19 cellular contexts compared by ENCODE assay signal in the genomic region with DNA sequence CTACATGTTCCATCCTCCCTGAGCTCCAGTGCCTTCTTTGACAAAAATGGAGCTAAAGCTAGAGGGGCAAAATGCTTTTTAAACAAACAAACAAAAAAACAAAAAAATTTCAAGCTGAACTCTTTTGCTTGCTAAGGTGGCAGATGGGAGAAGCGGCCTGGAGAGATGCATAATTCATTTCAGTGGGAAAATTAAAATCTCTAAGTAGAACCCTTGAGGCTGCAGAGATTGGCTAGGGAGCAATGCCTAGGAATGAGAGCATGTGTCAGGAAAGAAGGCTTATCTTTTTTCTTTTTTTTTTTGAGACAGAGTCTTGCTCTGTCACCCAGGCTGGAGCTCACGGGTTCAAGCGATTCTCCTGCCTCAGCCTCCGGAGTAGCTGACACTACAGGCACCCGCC. TPM values are rescaled to one million over a fixed set of nuclear protein-coding genes. Genes with fewer than 3 reads are reported as not detected.
DNase-seq lines count a peak whose midpoint lies in the region; ATAC-seq, FAIRE-seq and TF ChIP-seq lines count a peak whose summit lies in the region.
"Had no signal": no experiment of that assay in that cellular context is flagged by ENCODE, and none has a peak within 500 bp of the region (broad histone marks: within the 10 kb centered on the region; RNA-seq: fewer than 3 reads in every experiment).

No MANE protein-coding gene starts in this region.

- no peaks in the 10 kb centered on the region for H3K27me3 Mint-ChIP-seq in osteocyte (ENCODE audit: unreplicated experiment)

- no peaks in the 10 kb centered on the region; a peak in 2 of 7 replicates for H3K4me1 ChIP-seq in H1 (replicated peaks in 1 of 4; ENCODE audit: control insufficient read depth in 3 of 4, insufficient read depth in 4 of 4, low read length in 3 of 4)
- no peaks in the 10 kb centered on the region for H3K4me1 ChIP-seq in trophoblast cell (ENCODE audit: control insufficient read depth in 1 of 2, insufficient read depth in 2 of 2, low read length in 2 of 2)
- H3K4me1 ChIP-seq: HAP-1 had no signal

- no peak overlapping the region for H2BK20ac ChIP-seq in H1 (ENCODE audit: low read length)

- H3K27ac ChIP-seq in H1 (ENCODE audit: low read depth, low read length) (no peak overlapping the region), trophoblast cell (ENCODE audit: low read depth, low read length) (no peak overlapping the region)
- H3K27ac ChIP-seq: HL-60 had no signal

- ATAC-seq in GM19035 (IDR thresholded peaks at IDR 0.05; ENCODE audit: unreplicated experiment), result no peak
- ATAC-seq: CD8-positive, alpha-beta T cell had no signal

- H4K91ac ChIP-seq in H1 (replicated peaks; ENCODE audit: insufficient read length, low read length), result no peak overlapping the region
- no peak overlapping the region for H4K91ac ChIP-seq in trophoblast cell (ENCODE audit: low read depth, low read length)

- DNase-seq in NCI-H2171 treated with DMSO at 0.1 percent for 48 hours (lab: John Stamatoyannopoulos, UW) (peak; percentile 21), NCI-H2171 (lab: John Stamatoyannopoulos, UW) (no peak), H1 (ENCODE audit: low read depth in 1 of 2, low spot score in 2 of 2) (no peak), osteocyte (ENCODE audit: extremely low spot score, unreplicated experiment) (no peak), trophoblast cell (no peak), HEK293T (ENCODE audit: extremely low spot score) (no peak), NCI-H187 (lab: John Stamatoyannopoulos, UW) (no peak)
- DNase-seq: CD8-positive, alpha-beta T cell; DMS79 treated with DMSO at 0.1 percent for 48 hours; Karpas-422; NCI-H1105; NCI-H1694; NCI-H2227 treated with DMSO at 0.1 percent for 48 hours; NCI-H82; OCI-M1; SIG-M5 had no signal

- H2AFZ ChIP-seq in H1 (ENCODE audit: low read length), result 0 out of 2 replicates have a peak overlapping the region, but pooled peaks have one; percentile 72
- H2AFZ ChIP-seq in trophoblast cell (ENCODE audit: insufficient read depth, low read length, poor library complexity), result no peak overlapping the region

- CTCF ChIA-PET in H1 (lab: Charles Lee; ENCODE audit: partially characterized antibody), result no interaction called here
- CTCF ChIA-PET in HEK293T (lab: Yijun Ruan, JAX), result interaction anchor here (1.0 kb wide), 1 partner anchor 45 kb away, joined by 3 read pairs; no protein-coding TSS in a partner anchor

- H3K9ac ChIP-seq in H1 (replicated peaks in 1 of 4; ENCODE audit: extremely low read depth in 1 of 4, low read depth in 3 of 4, low read length in 3 of 4) (no peak overlapping the region), trophoblast cell (ENCODE audit: low read length) (no peak overlapping the region)

- H3K14ac ChIP-seq in H1 (ENCODE audit: insufficient read length), result no peak overlapping the region
- H3K14ac ChIP-seq in trophoblast cell (ENCODE audit: low read length), result no peak overlapping the region

- H3K18ac ChIP-seq in H1 (ENCODE audit: extremely low read depth, low read length) (no peak overlapping the region), trophoblast cell (ENCODE audit: low read length) (no peak overlapping the region)

- no peak for FAIRE-seq in H1 (lab: Jason Lieb, UNC)

- H4K12ac ChIP-seq in trophoblast cell (ENCODE audit: low read depth, low read length), result no peak overlapping the region

- TF ChIP-seq POLR2A in H1 (IDR thresholded peaks at IDR 0.05; ENCODE audit: control extremely low read depth in 1 of 2, low read depth in 2 of 2, low read length in 2 of 2), result no peak

- POLR2A ChIA-PET in H1 (lab: Charles Lee; ENCODE audit: partially characterized antibody) (no interaction called here), HEK293T (lab: Yijun Ruan, JAX) (no interaction called here)

- H3K23ac ChIP-seq in H1 (ENCODE audit: insufficient read length) (no peak overlapping the region), trophoblast cell (ENCODE audit: low read length) (no peak overlapping the region)

- no peaks in the 10 kb centered on the region for H3K79me1 ChIP-seq in H1 (ENCODE audit: low read depth, low read length)
- no peaks in the 10 kb centered on the region for H3K79me1 ChIP-seq in trophoblast cell (ENCODE audit: low read length)

- H3K9me3 ChIP-seq in H1 (ENCODE audit: insufficient read depth in 2 of 2, low read depth in 1 of 2, low read length in 1 of 2), result no peaks in the 10 kb centered on the region
- peaks cover 4% of the 10 kb centered on the region for H3K9me3 ChIP-seq in trophoblast cell (ENCODE audit: insufficient read depth, low read depth, low read length)
- H3K9me3 ChIP-seq: HAP-1 had no signal

- no peak overlapping the region for H2BK5ac ChIP-seq in H1 (ENCODE audit: low read depth, low read length)
- no peak overlapping the region for H2BK5ac ChIP-seq in trophoblast cell (ENCODE audit: low read depth, low read length, poor library complexity)

- no peaks in the 10 kb centered on the region for H3K23me2 ChIP-seq in H1 (ENCODE audit: low read depth, low read length)

- no peak for TF ChIP-seq EP300 in H1 (IDR thresholded peaks at IDR 0.05; ENCODE audit: borderline replicate concordance in 1 of 2, low read depth in 2 of 2, low read length in 2 of 2)

- no peak overlapping the region for H3K56ac ChIP-seq in H1 (replicated peaks; ENCODE audit: insufficient read length, low read depth, low read length)

- no peaks in the 10 kb centered on the region for H4K20me1 ChIP-seq in H1 (replicated peaks in 1 of 2; ENCODE audit: control insufficient read depth in 1 of 2, insufficient read depth in 2 of 2, low read length in 2 of 2)

- H3K36me3 ChIP-seq in H1 (ENCODE audit: control insufficient read depth in 2 of 4, insufficient read depth in 4 of 4, low read length in 3 of 4) (no peaks in the 10 kb centered on the region), trophoblast cell (ENCODE audit: control insufficient read depth in 1 of 2, insufficient read depth in 2 of 2, low read length in 2 of 2) (no peaks in the 10 kb centered on the region)
- H3K36me3 ChIP-seq: HAP-1 had no signal

- H2BK12ac ChIP-seq in H1 (ENCODE audit: low read depth, low read length), result no peak overlapping the region
- H2BK12ac ChIP-seq in trophoblast cell (ENCODE audit: low read length), result no peak overlapping the region

- H3K4ac ChIP-seq in H1 (replicated peaks; ENCODE audit: insufficient read length, low read depth, low read length) (no peak overlapping the region), trophoblast cell (ENCODE audit: low read depth, low read length) (no peak overlapping the region)

- 99% methylated on average over 5 of the region's 5 CpGs; no CpG with 5 or more reads in 1 of the 2 experiments for WGBS in H1 (ENCODE audit: extremely low coverage in 1 of 2, insufficient coverage in 1 of 2, insufficient read length in 1 of 2, insufficient replicate concordance in 2 of 2, low coverage in 1 of 2, low lambda C conversion rate in 2 of 2, missing lambda C conversion rate in 1 of 2), 2 experiments
- no CpG with 5 or more reads among the region's 5 CpGs for WGBS in trophoblast cell (ENCODE audit: extremely low coverage, insufficient coverage, insufficient read length)

- H4K8ac ChIP-seq in H1 (ENCODE audit: extremely low read depth, insufficient read depth, low read length) (no peak overlapping the region), trophoblast cell (ENCODE audit: low read depth, low read length) (no peak overlapping the region)

- H3K4me3 Mint-ChIP-seq in osteocyte (ENCODE audit: unreplicated experiment), result no peak overlapping the region
- H3K4me3 Mint-ChIP-seq: CD8-positive, alpha-beta T cell had no signal

- no peaks in the 10 kb centered on the region for H3K36me3 Mint-ChIP-seq in osteocyte (ENCODE audit: unreplicated experiment)
- H3K36me3 Mint-ChIP-seq: CD8-positive, alpha-beta T cell had no signal

- H3K9me3 Mint-ChIP-seq in osteocyte (ENCODE audit: unreplicated experiment), result no peaks in the 10 kb centered on the region
- H3K9me3 Mint-ChIP-seq: CD8-positive, alpha-beta T cell had no signal

- no peak overlapping the region for H2AK5ac ChIP-seq in H1 (ENCODE audit: low read depth, low read length)
- H2AK5ac ChIP-seq in trophoblast cell (ENCODE audit: low read length), result no peak overlapping the region

- H3K4me3 ChIP-seq in H1 (ENCODE audit: extremely low read depth in 1 of 4, insufficient read depth in 2 of 4, low read depth in 3 of 4, low read length in 4 of 4) (no peak overlapping the region), trophoblast cell (ENCODE audit: low read depth, low read length) (no peak overlapping the region)
- H3K4me3 ChIP-seq: HAP-1 had no signal

- H3K4me1 Mint-ChIP-seq in osteocyte (ENCODE audit: unreplicated experiment), result peaks cover 3% of the 10 kb centered on the region

- TF ChIP-seq CTCF in H1 (IDR thresholded peaks at IDR 0.05; ENCODE audit: control extremely low read depth in 1 of 3, insufficient read depth in 1 of 3, low read depth in 1 of 3, low read length in 3 of 3) (no peak), osteocyte (IDR thresholded peaks at IDR 0.05) (no peak)

- no peaks in the 10 kb centered on the region for H3K79me2 ChIP-seq in H1 (ENCODE audit: control insufficient read depth in 1 of 2, insufficient read depth in 2 of 2, low read length in 2 of 2)
- no peaks in the 10 kb centered on the region for H3K79me2 ChIP-seq in trophoblast cell (ENCODE audit: control insufficient read depth, insufficient read depth, low read length, poor library complexity)

- H3K27ac Mint-ChIP-seq in osteocyte (ENCODE audit: unreplicated experiment), result peak overlapping the region; percentile 3
- H3K27ac Mint-ChIP-seq: CD8-positive, alpha-beta T cell had no signal

- no peak overlapping the region for H2BK15ac ChIP-seq in H1 (ENCODE audit: low read length)

- no peak overlapping the region for H3K4me2 ChIP-seq in H1 (ENCODE audit: insufficient read depth in 1 of 2, low read depth in 2 of 2, low read length in 2 of 2)
- no peak overlapping the region for H3K4me2 ChIP-seq in trophoblast cell (ENCODE audit: low read length)

- TF ChIP-seq RAD21 in H1 (IDR thresholded peaks at IDR 0.05 in 1 of 2, conservative IDR thresholded peaks at IDR 0.05 in 1 of 2; ENCODE audit: low read depth in 2 of 2, low read length in 2 of 2), result no peak

- H3K27me3 ChIP-seq in H1 (replicated peaks in 1 of 4; ENCODE audit: control insufficient read depth in 3 of 4, extremely low read depth in 1 of 4, insufficient read depth in 3 of 4, low read length in 3 of 4) (no peaks in the 10 kb centered on the region), trophoblast cell (ENCODE audit: insufficient read depth, low read length) (no peaks in the 10 kb centered on the region)

- H2BK120ac ChIP-seq in H1 (replicated peaks; ENCODE audit: low read depth, low read length), result no peak overlapping the region
- no peak overlapping the region for H2BK120ac ChIP-seq in trophoblast cell (ENCODE audit: insufficient read depth, low read length, poor library complexity)

- no peak overlapping the region for H4K5ac ChIP-seq in H1 (ENCODE audit: insufficient read length, low read depth, low read length)

RNA-seq across cellular contexts. Expression of a gene that starts 46.4 kb away (rescaled TPM):
- 16.6 and 20.9 TPM in 2 replicates for total RNA-seq in H1 (2021; fragmentation: NEBNext Ultra II Directional; extraction: Animal tissue kit (Norgen Biotek cat#: 25700))
- polyA plus RNA-seq in H1 (2011; rRNA removed), result 9.3 and 11.7 TPM in 2 replicates
- 10.1 TPM for polyA plus RNA-seq in H1 (2011; cell fraction: cytosol; rRNA removed)
- polyA plus RNA-seq in H1 (2011; cell fraction: nucleus; rRNA removed), result 6.1 TPM
- polyA plus RNA-seq in H1 (2012, experiment 1 of 2), result 4.6 to 8.5 TPM (median 6.8 TPM) in 4 replicates
- polyA plus RNA-seq in H1 (2012, experiment 2 of 2), result 1.3 TPM
- 10.8 TPM for polyA plus RNA-seq in H1 (2013, experiment 1 of 2)
- polyA plus RNA-seq in H1 (2013, experiment 2 of 2), result 11.6 TPM
- 37.7 and 50.7 TPM in 2 replicates for polyA minus RNA-seq in H1 (2011; rRNA and poly(A)+ RNA removed)
- polyA minus RNA-seq in H1 (2011; cell fraction: cytosol; rRNA and poly(A)+ RNA removed), result 11.7 TPM
- 22.2 TPM for polyA minus RNA-seq in H1 (2011; cell fraction: nucleus; rRNA and poly(A)+ RNA removed)
- total RNA-seq in osteocyte, result 25.9 and 26.4 TPM in 2 replicates
- 26.6 and 28.8 TPM in 2 replicates for polyA plus RNA-seq in trophoblast cell (2013)
